Comparison of ENCODE assay signal across 16 cellular contexts in the genomic region with DNA sequence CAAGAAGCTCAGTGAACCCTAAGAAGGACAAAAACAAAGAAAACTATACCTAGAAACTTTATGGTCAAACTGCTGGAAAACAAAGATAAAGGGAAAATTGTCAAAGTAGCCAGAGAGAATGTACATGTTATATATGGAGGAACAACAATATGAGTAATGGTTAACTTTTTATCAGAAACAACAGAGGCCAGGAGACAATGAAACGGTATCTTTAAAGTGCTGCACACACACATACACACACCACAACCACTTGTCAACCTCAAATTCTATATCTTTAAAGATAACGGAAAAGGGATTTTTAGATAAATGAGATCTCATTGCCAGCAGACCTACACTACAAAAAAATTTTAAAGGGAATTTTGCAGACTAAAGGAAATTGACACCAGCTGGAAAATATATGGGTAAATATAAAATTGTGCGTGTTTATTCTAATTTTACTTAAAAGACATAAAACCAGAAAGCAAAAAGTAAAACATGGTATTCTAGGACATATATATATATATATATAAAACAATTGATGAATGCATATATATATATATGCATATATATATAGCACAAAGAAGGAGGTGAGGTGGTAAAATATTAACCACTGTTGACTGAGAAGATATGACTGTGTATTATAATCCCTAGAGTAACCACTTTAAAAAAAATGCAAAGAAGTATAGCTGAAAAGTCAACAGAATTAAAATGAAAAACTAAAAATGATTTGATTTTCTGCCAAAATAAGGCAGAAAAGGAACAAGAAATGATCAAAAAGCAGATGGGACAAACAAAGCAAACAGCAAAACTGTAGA.
"Had no signal": no experiment of that assay in that cellular context is flagged by ENCODE, and none has a peak within 500 bp of the region (broad histone marks: within the 10 kb centered on the region; RNA-seq: fewer than 3 reads in every experiment).

No MANE protein-coding gene starts in this region.

- DNase-seq: activated CD4-positive, alpha-beta memory T cell treated with anti-CD3 and anti-CD28 coated beads, Interleukin-2, amount 10 ng/mL, durations not matched to agents 7 days and 5 days; activated CD4-positive, alpha-beta T cell treated with anti-CD3 and anti-CD28 coated beads for 4 hours; activated effector memory CD4-positive, alpha-beta T cell treated with Interleukin-2 at 50 U/mL for 16 hours; activated naive CD4-positive, alpha-beta T cell treated with anti-CD3 and anti-CD28 coated beads, Interleukin-2, amount 50 U/mL, for 16 hours; activated T-cell treated with anti-CD3 and anti-CD28 coated beads, Interleukin-2, amount 50 U/mL, for 24 hours; left lung; mammary epithelial cell; naive thymus-derived CD4-positive, alpha-beta T cell; retina; stimulated activated CD4-positive, alpha-beta T cell treated with anti-CD3 and anti-CD28 coated beads, Interleukin-2, amount 100 ng/mL, for 48 hours; T1000 had no signal

- H3K27me3 Mint-ChIP-seq: activated CD4-positive, alpha-beta memory T cell treated with anti-CD3 and anti-CD28 coated beads, Interleukin-2, amount 10 ng/mL, durations not matched to agents 7 days and 5 days; activated T-cell treated with anti-CD3 and anti-CD28 coated beads, Interleukin-2, amount 50 U/mL, for 24 hours; naive thymus-derived CD4-positive, alpha-beta T cell; stimulated activated memory B cell treated with anti-CD40 and anti-IgM and Interleukin-4, amounts not matched to agents 10 μg/mL and 1 μg/mL and 100 μg/mL, for 72 hours had no signal

- H3K36me3 ChIP-seq: cardiac muscle cell, left lung, neutrophil, tibial nerve, vagina had no signal

- H3K4me1 ChIP-seq: left lung, tibial nerve, vagina had no signal

- H3K4me3 Mint-ChIP-seq: activated CD4-positive, alpha-beta memory T cell treated with anti-CD3 and anti-CD28 coated beads, Interleukin-2, amount 10 ng/mL, durations not matched to agents 7 days and 5 days; activated T-cell treated with anti-CD3 and anti-CD28 coated beads, Interleukin-2, amount 50 U/mL, for 24 hours; naive thymus-derived CD4-positive, alpha-beta T cell; stimulated activated memory B cell treated with anti-CD40 and anti-IgM and Interleukin-4, amounts not matched to agents 10 μg/mL and 1 μg/mL and 100 μg/mL, for 72 hours had no signal

- H3K4me3 ChIP-seq: cardiac muscle cell, left lung, tibial nerve, vagina had no signal

- H3K9me3 ChIP-seq: left lung, neutrophil, tibial nerve, vagina had no signal

- H3K27me3 ChIP-seq: cardiac muscle cell, left lung, neutrophil, tibial nerve, vagina had no signal

- ATAC-seq: left lung; naive thymus-derived CD4-positive, alpha-beta T cell; stimulated activated memory B cell treated with anti-CD40 and anti-IgM and Interleukin-4, amounts not matched to agents 10 μg/mL and 1 μg/mL and 100 μg/mL, for 72 hours had no signal

- H3K27ac Mint-ChIP-seq: activated CD4-positive, alpha-beta memory T cell treated with anti-CD3 and anti-CD28 coated beads, Interleukin-2, amount 10 ng/mL, durations not matched to agents 7 days and 5 days; activated T-cell treated with anti-CD3 and anti-CD28 coated beads, Interleukin-2, amount 50 U/mL, for 24 hours; naive thymus-derived CD4-positive, alpha-beta T cell; stimulated activated memory B cell treated with anti-CD40 and anti-IgM and Interleukin-4, amounts not matched to agents 10 μg/mL and 1 μg/mL and 100 μg/mL, for 72 hours had no signal

- H3K27ac ChIP-seq: left lung, neutrophil, tibial nerve, vagina had no signal
